In genomic region chr19:52095172-52096014, GRCh38 we compare ENCODE assay signal across 8 cellular contexts. TPM values are rescaled to one million over a fixed set of nuclear protein-coding genes. Genes with fewer than 3 reads are reported as not detected.
DNase-seq lines count a peak whose midpoint lies in the region; ATAC-seq and TF ChIP-seq lines count a peak whose summit lies in the region.

Gene ZNF841 (minus strand): TSS chr19:52095765. CDS start chr19:52084801, 10,964 bp downstream.

- no peaks in the 10 kb centered on the region for H3K4me1 ChIP-seq in BLaER1
- peaks cover 7% of the 10 kb centered on the region; the same call in 1 of the 2 replicates for H3K4me1 ChIP-seq in HUES64 (ENCODE audit: insufficient read depth, low read length)
- H3K4me1 ChIP-seq in naive thymus-derived CD4-positive, alpha-beta T cell (ENCODE audit: control insufficient read depth in 2 of 2, insufficient read depth in 2 of 2, low read length in 2 of 2) = peaks cover 0 to 9% of the 10 kb centered on the region in 2 donors

- POLR2A ChIA-PET in naive thymus-derived CD4-positive, alpha-beta T cell (lab: Charles Lee) = interaction anchor here (0.7 kb wide), 1 partner anchor 46 kb away, joined by 3 read pairs; the partner anchor contains the start of gene ZNF432

- CTCF ChIA-PET in naive thymus-derived CD4-positive, alpha-beta T cell (lab: Charles Lee) = no interaction called here

- no peaks in the 10 kb centered on the region for H4K20me1 ChIP-seq in BLaER1

- peak within 1 kb of the TSS; percentile 74 for H3K4me3 ChIP-seq in BLaER1
- peak within 1 kb of the TSS; percentile 100 for H3K4me3 ChIP-seq in HUES64 (ENCODE audit: low read length)
- H3K4me3 ChIP-seq in fibroblast of mammary gland (ENCODE audit: control insufficient read depth, low read depth, low read length) = peak within 1 kb of the TSS; percentile 100
- H3K4me3 ChIP-seq in naive thymus-derived CD4-positive, alpha-beta T cell (ENCODE audit: low read length) = peak within 1 kb of the TSS; percentile 86

- 3% methylated on average over 59 of the region's 59 CpGs for WGBS in HUES64

- DNase-seq in RKO (ENCODE audit: low spot score) (peak; percentile 96), fibroblast of mammary gland (ENCODE audit: low read depth) (peak; percentile 95)
- DNase-seq in naive thymus-derived CD4-positive, alpha-beta T cell = peak; percentile 64 to 84 (median 75)
- peak; percentile 65 to 81 for DNase-seq in stimulated activated CD8-positive, alpha-beta memory T cell treated with anti-CD3 and anti-CD28 coated beads, Interleukin-7, amount 100 ng/mL, for 48 hours (ENCODE audit: extremely low read depth in 1 of 2, low read depth in 1 of 2)

- H3K4me3 Mint-ChIP-seq in activated T-helper 17 cell treated with anti-CD3 and anti-CD28 coated beads, Interleukin-2, amount 50 U/mL, for 72 hours = peak within 1 kb of the TSS; percentile 100
- H3K4me3 Mint-ChIP-seq in naive thymus-derived CD4-positive, alpha-beta T cell = peak within 1 kb of the TSS; percentile 87 to 99 (median 96)

- H3K27ac ChIP-seq in BLaER1 = peak within 1 kb of the TSS; percentile 80
- H3K27ac ChIP-seq in HUES64 (ENCODE audit: low read depth, low read length) = peak within 1 kb of the TSS; percentile 61; the same call in 1 of the 2 replicates
- H3K27ac ChIP-seq in naive thymus-derived CD4-positive, alpha-beta T cell (ENCODE audit: low read depth, low read length) = peak within 1 kb of the TSS; percentile 81

- H3K4me1 Mint-ChIP-seq in activated T-helper 17 cell treated with anti-CD3 and anti-CD28 coated beads, Interleukin-2, amount 50 U/mL, for 72 hours = peaks cover 25% of the 10 kb centered on the region
- peaks cover 24 to 47% (median 39%) of the 10 kb centered on the region in 7 donors for H3K4me1 Mint-ChIP-seq in naive thymus-derived CD4-positive, alpha-beta T cell

- intact Hi-C loops in naive thymus-derived CD4-positive, alpha-beta T cell (cut with micrococcal nuclease) = loop anchor here (1.0 to 2.0 kb wide), 8 partner anchors 45 to 640 kb away; partner anchors contain the start of genes ZNF432 (in 2 of the 2), ZNF614 (in 2 of the 2), ZNF350 (in 1 of the 2) and ZNF611 (in 1 of the 2)

- H3K27ac Mint-ChIP-seq in activated T-helper 17 cell treated with anti-CD3 and anti-CD28 coated beads, Interleukin-2, amount 50 U/mL, for 72 hours = peak within 1 kb of the TSS; percentile 99
- H3K27ac Mint-ChIP-seq in naive thymus-derived CD4-positive, alpha-beta T cell = peak within 1 kb of the TSS; percentile 62 to 99 (median 94)

- H3K27me3 Mint-ChIP-seq in activated T-helper 17 cell treated with anti-CD3 and anti-CD28 coated beads, Interleukin-2, amount 50 U/mL, for 72 hours = no peaks in the 10 kb centered on the region
- H3K27me3 Mint-ChIP-seq in naive thymus-derived CD4-positive, alpha-beta T cell = no peaks in the 10 kb centered on the region

- H3K9me3 ChIP-seq in BLaER1 (peaks cover 99% of the 10 kb centered on the region), HUES64 (ENCODE audit: insufficient read depth, low read depth, low read length) (peaks cover 46% of the 10 kb centered on the region)
- peaks cover 0 to 68% (median 11%) of the 10 kb centered on the region in 3 experiments for H3K9me3 ChIP-seq in naive thymus-derived CD4-positive, alpha-beta T cell (ENCODE audit: control insufficient read depth in 2 of 3, low read length in 3 of 3)

- H3K4me2 ChIP-seq in BLaER1 = peak within 1 kb of the TSS; percentile 64

- ATAC-seq in GM19455 (IDR thresholded peaks at IDR 0.05; ENCODE audit: unreplicated experiment) = peak; percentile 96
- peak; percentile 99 for ATAC-seq in activated T-helper 17 cell treated with anti-CD3 and anti-CD28 coated beads, Interleukin-2, amount 50 U/mL, for 72 hours (replicated peaks)
- ATAC-seq in naive thymus-derived CD4-positive, alpha-beta T cell = peak; percentile 98

- H3K27me3 ChIP-seq in BLaER1 (no peaks in the 10 kb centered on the region), HUES64 (ENCODE audit: insufficient read depth, low read length) (0 out of 2 replicates have a peak, but pooled peaks cover 3% of the 10 kb centered on the region)
- H3K27me3 ChIP-seq in naive thymus-derived CD4-positive, alpha-beta T cell (ENCODE audit: control insufficient read depth in 2 of 2, insufficient read depth in 2 of 2, low read length in 2 of 2) = no peaks in the 10 kb centered on the region

- H3K9ac ChIP-seq in BLaER1 (peak within 1 kb of the TSS; percentile 83), HUES64 (ENCODE audit: low read depth, low read length) (peak within 1 kb of the TSS; percentile 95)

- H3K9me3 Mint-ChIP-seq in activated T-helper 17 cell treated with anti-CD3 and anti-CD28 coated beads, Interleukin-2, amount 50 U/mL, for 72 hours = peaks cover 50% of the 10 kb centered on the region
- peaks cover 19 to 100% (median 67%) of the 10 kb centered on the region in 11 donors for H3K9me3 Mint-ChIP-seq in naive thymus-derived CD4-positive, alpha-beta T cell

- TF ChIP-seq CTCF in fibroblast of mammary gland (conservative IDR thresholded peaks at IDR 0.05; ENCODE audit: control insufficient read depth, insufficient read depth, low read depth, low read length) = no peak

- peaks cover 53% of the 10 kb centered on the region for H3K36me3 Mint-ChIP-seq in activated T-helper 17 cell treated with anti-CD3 and anti-CD28 coated beads, Interleukin-2, amount 50 U/mL, for 72 hours (ENCODE audit: low read depth)
- peaks cover 43 to 70% (median 51%) of the 10 kb centered on the region in 5 donors for H3K36me3 Mint-ChIP-seq in naive thymus-derived CD4-positive, alpha-beta T cell

- H3K36me3 ChIP-seq in BLaER1 (peaks cover 31% of the 10 kb centered on the region), HUES64 (ENCODE audit: insufficient read depth, low read length) (peaks cover 23% of the 10 kb centered on the region)
- H3K36me3 ChIP-seq in naive thymus-derived CD4-positive, alpha-beta T cell (ENCODE audit: control insufficient read depth in 2 of 3, insufficient read depth in 3 of 3, low read length in 3 of 3) = peaks cover 0 to 45% (median 0%) of the 10 kb centered on the region in 3 experiments

RNA-seq across cellular contexts. Expression of gene ZNF841, which starts in this region (rescaled TPM):
- 3.9 TPM for polyA plus RNA-seq in HUES64 (2013, experiment 1 of 2)
- polyA plus RNA-seq in HUES64 (2013, experiment 2 of 2) = 3.7 TPM
- 10 to 100 TPM; 17.8 to 29.1 TPM for total RNA-seq in activated T-helper 17 cell treated with anti-CD3 and anti-CD28 coated beads, Interleukin-2, amount 50 U/mL, for 72 hours
- total RNA-seq in naive thymus-derived CD4-positive, alpha-beta T cell = 10 to 100 TPM; 22.6 to 43.5 (median 27.5) TPM
- polyA plus RNA-seq in naive thymus-derived CD4-positive, alpha-beta T cell = 1 to 10 TPM; 3.1 to 3.7 TPM

Comparison
In these comparisons a context has a peak if more than half of its experiments do, and no peak if none do; other contexts are left out.
1. Peak in every context shown above with its lines: DNase-seq, ATAC-seq, H3K4me3 ChIP-seq and H3K27ac ChIP-seq.